Comparison of ENCODE assay signal across 20 cellular contexts in genomic region chr6:136600818-136601217, GRCh38. TPM values are rescaled to one million over a fixed set of nuclear protein-coding genes. Genes with fewer than 3 reads are reported as not detected.
DNase-seq lines count a peak whose midpoint lies in the region; ATAC-seq and TF ChIP-seq lines count a peak whose summit lies in the region.
"Had no signal": no experiment of that assay in that cellular context is flagged by ENCODE, and none has a peak within 500 bp of the region (broad histone marks: within the 10 kb centered on the region; RNA-seq: fewer than 3 reads in every experiment).

No MANE protein-coding gene starts in this region.

- H3K9me3 ChIP-seq in stomach (no peaks in the 10 kb centered on the region), colonic mucosa (no peaks in the 10 kb centered on the region)
- H3K9me3 ChIP-seq: Caco-2, mucosa of descending colon, Peyer's patch, SK-N-SH had no signal

- WGBS in stomach, 5 donors, result 41 to 58% (median 49%) methylated on average over 3 of the region's 3 CpGs

- H3K27ac ChIP-seq in stomach, result peak overlapping the region in 3 of 5 donors; percentile 8 to 68 (median 24)
- no peak overlapping the region for H3K27ac ChIP-seq in colonic mucosa
- H3K27ac ChIP-seq: WERI-Rb-1 had no signal

- TF ChIP-seq CTCF in stomach (IDR thresholded peaks at IDR 0.05) (no peak), colonic mucosa (IDR thresholded peaks at IDR 0.05) (no peak)

- TF ChIP-seq EP300 in stomach (IDR thresholded peaks at IDR 0.05), result no peak

- ATAC-seq in left lobe of liver, result peak; percentile 84
- no peak for ATAC-seq in naive thymus-derived CD8-positive, alpha-beta T cell
- ATAC-seq: esophagus mucosa, HCT116, mucosa of descending colon had no signal

- intact Hi-C loops in stomach (cut with DNase I; ENCODE audit: low total_unique reads), result no loop called here
- intact Hi-C loops in colonic mucosa (cut with DNase I), result no loop called here

- no peak overlapping the region for H3K4me3 Mint-ChIP-seq in naive thymus-derived CD8-positive, alpha-beta T cell
- H3K4me3 Mint-ChIP-seq: central memory CD8-positive, alpha-beta T cell had no signal

- peaks cover 8 to 54% (median 15%) of the 10 kb centered on the region in 3 donors for H3K36me3 Mint-ChIP-seq in naive thymus-derived CD8-positive, alpha-beta T cell

- no peak overlapping the region for H3K27ac Mint-ChIP-seq in naive thymus-derived CD8-positive, alpha-beta T cell

- peaks cover 0 to 35% (median 2%) of the 10 kb centered on the region in 4 donors for H3K4me1 ChIP-seq in stomach
- no peaks in the 10 kb centered on the region for H3K4me1 ChIP-seq in colonic mucosa
- H3K4me1 ChIP-seq: Peyer's patch had no signal

- no peak for TF ChIP-seq POLR2A in stomach (IDR thresholded peaks at IDR 0.05)

- H3K9ac ChIP-seq in colonic mucosa (ENCODE audit: low read depth in 2 of 2, low read length in 2 of 2), result no peak overlapping the region
- H3K9ac ChIP-seq: SK-N-SH had no signal

- H3K9me3 Mint-ChIP-seq in naive thymus-derived CD8-positive, alpha-beta T cell, result no peaks in the 10 kb centered on the region
- H3K9me3 Mint-ChIP-seq: central memory CD8-positive, alpha-beta T cell had no signal

- DNase-seq in NCI-H1092 treated with DMSO at 0.1 percent for 48 hours (lab: John Stamatoyannopoulos, UW), result peak; percentile 45
- no peak for DNase-seq in NCI-H1092 (lab: John Stamatoyannopoulos, UW)
- DNase-seq in SK-N-DZ (ENCODE audit: low spot score), result peak; percentile 78
- DNase-seq in left lobe of liver (ENCODE audit: low spot score), result peak; percentile 49
- no peak for DNase-seq in stomach
- no peak for DNase-seq in naive thymus-derived CD8-positive, alpha-beta T cell
- no peak for DNase-seq in colonic mucosa
- no peak for DNase-seq in activated naive CD4-positive, alpha-beta T cell (lab: John Stamatoyannopoulos, UW)
- DNase-seq: activated CD4-positive, alpha-beta T cell treated with anti-CD3 and anti-CD28 coated beads, Interleukin-2, amount 50 U/mL, for 4 hours; activated effector memory CD4-positive, alpha-beta T cell treated with Interleukin-2 at 50 U/mL for 16 hours; anterior cingulate cortex; Caco-2; GDM1; mucosa of descending colon; Peyer's patch; SK-N-SH; WERI-Rb-1 had no signal

- H3K27me3 ChIP-seq in stomach (no peaks in the 10 kb centered on the region), colonic mucosa (no peaks in the 10 kb centered on the region)
- H3K27me3 ChIP-seq: Peyer's patch had no signal

- POLR2A ChIA-PET in naive thymus-derived CD8-positive, alpha-beta T cell (lab: Charles Lee), result no interaction called here

- H3K4me1 Mint-ChIP-seq in naive thymus-derived CD8-positive, alpha-beta T cell, result peaks cover 0 to 4% (median 1%) of the 10 kb centered on the region in 4 donors
- H3K4me1 Mint-ChIP-seq: central memory CD8-positive, alpha-beta T cell had no signal

- H3K27me3 Mint-ChIP-seq in naive thymus-derived CD8-positive, alpha-beta T cell, result no peaks in the 10 kb centered on the region
- H3K27me3 Mint-ChIP-seq: central memory CD8-positive, alpha-beta T cell had no signal

- no peak overlapping the region for H3K4me3 ChIP-seq in stomach
- H3K4me3 ChIP-seq in colonic mucosa, result no peak overlapping the region
- H3K4me3 ChIP-seq: mucosa of descending colon, Peyer's patch had no signal

- H3K36me3 ChIP-seq in stomach, result peaks cover 11 to 73% (median 48%) of the 10 kb centered on the region in 4 donors
- no peaks in the 10 kb centered on the region for H3K36me3 ChIP-seq in colonic mucosa
- H3K36me3 ChIP-seq: WERI-Rb-1 had no signal

RNA-seq across cellular contexts. Expression of gene MAP7, which starts 50.6 kb away (rescaled TPM):
- polyA plus RNA-seq in SK-N-DZ (2014; cell fraction: cytosol; rRNA removed), result 2.5 TPM in 2 replicates
- polyA plus RNA-seq in SK-N-DZ (2014; cell fraction: nucleus; rRNA removed), result 2.5 and 3.0 TPM in 2 replicates
- total RNA-seq in left lobe of liver (18.1 TPM), stomach (10 to 100 TPM in 3 of 5 donors, 1 to 10 TPM in 2; 2.3 to 28.3 (median 14.5) TPM), colonic mucosa (10 to 100 TPM; 69.4 to 74.3 TPM)
- polyA plus RNA-seq in stomach, result 10 to 100 TPM in 1 of 3 donors, 1 to 10 TPM in 2; 7.6 to 11.6 (median 7.8) TPM
- total RNA-seq in naive thymus-derived CD8-positive, alpha-beta T cell, result under 1 TPM in 1 of 2 experiments, not detected in 1; 0.16 TPM
- polyA plus RNA-seq in naive thymus-derived CD8-positive, alpha-beta T cell, result under 1 TPM in 1 of 3 donors, not detected in 2; 0.15 TPM

Comparison
In these comparisons a context has a peak if more than half of its experiments do, and no peak if none do; other contexts are left out.
1. DNase-seq: peak in NCI-H1092 treated with DMSO at 0.1 percent for 48 hours (single experiment), SK-N-DZ (single experiment) and left lobe of liver (single experiment); none in NCI-H1092 (single experiment), stomach (single experiment), naive thymus-derived CD8-positive, alpha-beta T cell (0 of 10), colonic mucosa (single experiment) and activated naive CD4-positive, alpha-beta T cell (0 of 4).